Comparison of ENCODE assay signal across 18 cellular contexts in the genomic region with DNA sequence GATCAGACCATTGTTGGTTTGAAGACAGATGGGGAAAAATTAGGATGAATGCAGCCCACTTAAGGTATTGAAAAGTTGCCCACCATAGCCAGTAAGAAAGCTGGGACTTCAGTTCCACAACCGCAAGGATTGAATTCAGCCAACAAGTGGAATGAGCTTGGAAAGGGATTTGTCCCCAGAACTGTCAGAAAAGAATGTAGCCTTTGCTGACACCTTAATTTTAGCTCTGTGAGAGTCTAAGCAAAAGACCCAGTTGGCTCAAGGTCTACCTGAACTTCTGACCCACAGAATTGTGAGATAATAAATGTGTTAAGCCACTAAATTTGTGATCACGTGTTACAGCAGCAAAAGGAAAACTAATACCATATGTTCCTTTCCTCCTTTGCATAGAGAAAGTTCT. TPM values are rescaled to one million over a fixed set of nuclear protein-coding genes. Genes with fewer than 3 reads are reported as not detected.
"Had no signal": no experiment of that assay in that cellular context is flagged by ENCODE, and none has a peak within 500 bp of the region (broad histone marks: within the 10 kb centered on the region; RNA-seq: fewer than 3 reads in every experiment).

No MANE protein-coding gene starts in this region.

- H3K9me3 ChIP-seq: SJCRH30 had no signal

- H3K36me3 ChIP-seq: SJCRH30 had no signal

- DNase-seq: KBM-7, MV-4-11, NCI-H1048, NCI-H1105, NCI-H1417, NCI-H1436 treated with DMSO at 0.1 percent for 48 hours, NCI-H1694, NCI-H187 treated with DMSO at 0.1 percent for 48 hours, NCI-H2029 treated with DMSO at 0.1 percent for 48 hours, NCI-H524 treated with DMSO at 0.1 percent for 48 hours, NCI-H774, RPMI8226, SHP77 treated with DMSO at 0.1 percent for 48 hours, SJCRH30 had no signal

- ATAC-seq: SK-N-SH treated with all-trans-retinoic acid at 6 μM for 48 hours had no signal

- H3K27me3 ChIP-seq: SJCRH30 had no signal

- H3K4me3 ChIP-seq: SJCRH30 had no signal

- H3K27ac ChIP-seq: SJCRH30 had no signal

RNA-seq across cellular contexts. Expression of gene PPFIA2, which starts 29.4 kb away (rescaled TPM):
- total RNA-seq: HT-29, LHCN-M2, NCI-H460 had no signal
